In the genomic region with DNA sequence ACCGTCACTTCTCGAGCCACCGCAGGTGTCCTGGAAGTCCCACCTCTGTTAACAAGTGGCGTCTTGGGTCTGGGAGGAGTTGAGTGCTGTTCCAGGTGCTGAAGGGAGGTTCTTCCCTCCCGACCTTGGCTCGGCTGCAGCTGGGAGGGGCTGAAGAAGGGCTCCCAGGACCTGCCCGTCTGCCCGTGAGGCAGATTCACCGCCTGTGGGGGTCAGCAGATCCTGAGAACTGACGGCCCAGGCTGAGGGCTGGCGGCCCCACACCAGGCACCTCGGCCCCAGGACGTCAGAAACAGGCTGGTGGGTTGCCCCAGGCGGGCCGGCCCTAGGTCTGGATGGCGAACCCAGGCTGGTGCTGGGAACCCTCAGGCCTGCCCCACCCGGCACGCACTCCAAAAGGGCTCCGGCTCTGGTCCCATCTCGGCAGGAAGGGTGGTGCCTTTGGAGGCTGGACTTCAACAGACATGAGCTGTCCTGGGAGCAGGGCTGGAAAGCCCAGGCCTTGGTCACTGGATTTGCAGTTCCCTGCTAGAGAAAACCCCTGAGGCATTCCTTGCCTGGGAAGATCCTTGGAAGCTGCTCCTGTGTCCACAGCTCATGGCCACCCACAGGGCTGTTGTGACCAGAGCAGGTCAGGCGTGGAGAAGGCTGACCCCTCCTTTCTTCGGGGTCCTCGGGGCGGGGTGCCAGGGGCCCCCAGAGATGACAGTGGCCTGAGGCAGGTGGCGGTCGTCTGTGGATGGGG, we compare ENCODE assay signal across 24 cellular contexts. TPM values are rescaled to one million over a fixed set of nuclear protein-coding genes. Genes with fewer than 3 reads are reported as not detected.
DNase-seq lines count a peak whose midpoint lies in the region; ATAC-seq and TF ChIP-seq lines count a peak whose summit lies in the region.
"Had no signal": no experiment of that assay in that cellular context is flagged by ENCODE, and none has a peak within 500 bp of the region (broad histone marks: within the 10 kb centered on the region; RNA-seq: fewer than 3 reads in every experiment).

No MANE protein-coding gene starts in this region.

- no peak overlapping the region for H3K4me3 ChIP-seq in neural progenitor cell
- H3K4me3 ChIP-seq: colonic mucosa, pancreas, tibial nerve had no signal

- no peak for TF ChIP-seq CTCF in neural progenitor cell (IDR thresholded peaks at IDR 0.05)

- peaks cover 5% of the 10 kb centered on the region for H3K27me3 ChIP-seq in neural progenitor cell
- H3K27me3 ChIP-seq: colonic mucosa, pancreas had no signal

- H3K4me2 ChIP-seq in neural progenitor cell = no peak overlapping the region

- peak overlapping the region; percentile 62 for H3K4me3 Mint-ChIP-seq in neural progenitor cell
- H3K4me3 Mint-ChIP-seq in activated CD4-positive, alpha-beta T cell treated with anti-CD3 and anti-CD28 coated beads for 36 hours = no peak overlapping the region
- H3K4me3 Mint-ChIP-seq: activated naive CD8-positive, alpha-beta T cell treated with anti-CD3 and anti-CD28 coated beads, Interleukin-2, amount 10 ng/mL, durations not matched to agents 7 days and 5 days; CD4-positive, alpha-beta memory T cell; immature natural killer cell; naive thymus-derived CD4-positive, alpha-beta T cell; stimulated activated naive CD8-positive, alpha-beta T cell treated with anti-CD3 and anti-CD28 coated beads, Interleukin-15, Interleukin-2, amounts not matched to agents 100 ng/mL and 50 ng/mL, for 24 hours had no signal

- peaks cover 4% of the 10 kb centered on the region for H3F3A ChIP-seq in neural progenitor cell (ENCODE audit: low read depth)

- H3K27me3 Mint-ChIP-seq in neural progenitor cell (ENCODE audit: insufficient read depth, low read depth) = peaks cover 11% of the 10 kb centered on the region
- H3K27me3 Mint-ChIP-seq in activated CD4-positive, alpha-beta T cell treated with anti-CD3 and anti-CD28 coated beads for 36 hours = no peaks in the 10 kb centered on the region
- H3K27me3 Mint-ChIP-seq: activated naive CD8-positive, alpha-beta T cell treated with anti-CD3 and anti-CD28 coated beads, Interleukin-2, amount 10 ng/mL, durations not matched to agents 7 days and 5 days; CD4-positive, alpha-beta memory T cell; stimulated activated naive CD8-positive, alpha-beta T cell treated with anti-CD3 and anti-CD28 coated beads, Interleukin-15, Interleukin-2, amounts not matched to agents 100 ng/mL and 50 ng/mL, for 24 hours had no signal

- no peaks in the 10 kb centered on the region for H3K79me2 ChIP-seq in neural progenitor cell (ENCODE audit: low read depth)

- no peak overlapping the region for H3K9ac ChIP-seq in neural progenitor cell

- CTCF ChIA-PET in activated CD4-positive, alpha-beta T cell treated with anti-CD3 and anti-CD28 coated beads for 36 hours (lab: Charles Lee) = no interaction called here

- H3K27ac Mint-ChIP-seq in neural progenitor cell = peak overlapping the region; percentile 60
- no peak overlapping the region for H3K27ac Mint-ChIP-seq in activated CD4-positive, alpha-beta T cell treated with anti-CD3 and anti-CD28 coated beads for 36 hours
- H3K27ac Mint-ChIP-seq: activated naive CD8-positive, alpha-beta T cell treated with anti-CD3 and anti-CD28 coated beads, Interleukin-2, amount 10 ng/mL, durations not matched to agents 7 days and 5 days; CD4-positive, alpha-beta memory T cell; immature natural killer cell; naive thymus-derived CD4-positive, alpha-beta T cell; stimulated activated naive CD8-positive, alpha-beta T cell treated with anti-CD3 and anti-CD28 coated beads, Interleukin-15, Interleukin-2, amounts not matched to agents 100 ng/mL and 50 ng/mL, for 24 hours had no signal

- POLR2A ChIA-PET in activated CD4-positive, alpha-beta T cell treated with anti-CD3 and anti-CD28 coated beads for 36 hours (lab: Charles Lee) = no interaction called here

- peaks cover 22% of the 10 kb centered on the region for H3K4me1 Mint-ChIP-seq in neural progenitor cell
- no peaks in the 10 kb centered on the region for H3K4me1 Mint-ChIP-seq in activated CD4-positive, alpha-beta T cell treated with anti-CD3 and anti-CD28 coated beads for 36 hours
- H3K4me1 Mint-ChIP-seq: activated naive CD8-positive, alpha-beta T cell treated with anti-CD3 and anti-CD28 coated beads, Interleukin-2, amount 10 ng/mL, durations not matched to agents 7 days and 5 days; CD4-positive, alpha-beta memory T cell; immature natural killer cell had no signal

- H3K36me3 ChIP-seq in neural progenitor cell = no peaks in the 10 kb centered on the region
- H3K36me3 ChIP-seq: colonic mucosa, pancreas, tibial nerve had no signal

- peaks cover 5% of the 10 kb centered on the region for H3K4me1 ChIP-seq in neural progenitor cell
- H3K4me1 ChIP-seq: colonic mucosa, pancreas, tibial nerve had no signal

- no peaks in the 10 kb centered on the region for H3K9me3 Mint-ChIP-seq in neural progenitor cell
- no peaks in the 10 kb centered on the region for H3K9me3 Mint-ChIP-seq in activated CD4-positive, alpha-beta T cell treated with anti-CD3 and anti-CD28 coated beads for 36 hours (ENCODE audit: low read depth)
- H3K9me3 Mint-ChIP-seq: activated naive CD8-positive, alpha-beta T cell treated with anti-CD3 and anti-CD28 coated beads, Interleukin-2, amount 10 ng/mL, durations not matched to agents 7 days and 5 days; CD4-positive, alpha-beta memory T cell; immature natural killer cell; naive thymus-derived CD4-positive, alpha-beta T cell; stimulated activated naive CD8-positive, alpha-beta T cell treated with anti-CD3 and anti-CD28 coated beads, Interleukin-15, Interleukin-2, amounts not matched to agents 100 ng/mL and 50 ng/mL, for 24 hours had no signal

- H3K36me3 Mint-ChIP-seq in neural progenitor cell = no peaks in the 10 kb centered on the region
- H3K36me3 Mint-ChIP-seq in activated CD4-positive, alpha-beta T cell treated with anti-CD3 and anti-CD28 coated beads for 36 hours (ENCODE audit: low read depth) = no peaks in the 10 kb centered on the region
- H3K36me3 Mint-ChIP-seq: activated naive CD8-positive, alpha-beta T cell treated with anti-CD3 and anti-CD28 coated beads, Interleukin-2, amount 10 ng/mL, durations not matched to agents 7 days and 5 days; CD4-positive, alpha-beta memory T cell; immature natural killer cell; naive thymus-derived CD4-positive, alpha-beta T cell had no signal

- ATAC-seq in left ventricle myocardium superior (peak; percentile 46), GM21423 (IDR thresholded peaks at IDR 0.05; ENCODE audit: unreplicated experiment) (no peak)
- ATAC-seq in activated CD4-positive, alpha-beta T cell treated with anti-CD3 and anti-CD28 coated beads for 36 hours = no peak
- ATAC-seq: naive thymus-derived CD4-positive, alpha-beta T cell had no signal

- no peaks in the 10 kb centered on the region for H3K9me3 ChIP-seq in neural progenitor cell (ENCODE audit: low read depth)
- H3K9me3 ChIP-seq: colonic mucosa, pancreas, tibial nerve had no signal

- no peak overlapping the region for H3K27ac ChIP-seq in neural progenitor cell
- H3K27ac ChIP-seq: colonic mucosa, pancreas, tibial nerve had no signal

- no peaks in the 10 kb centered on the region for H4K20me1 ChIP-seq in neural progenitor cell (ENCODE audit: low read depth)

- DNase-seq in EL (peak; percentile 9), left ventricle myocardium superior (no peak), neural progenitor cell (ENCODE audit: low spot score) (peak; percentile 55), NAMALWA (ENCODE audit: low spot score) (no peak)
- no peak for DNase-seq in activated CD4-positive, alpha-beta T cell treated with anti-CD3 and anti-CD28 coated beads for 36 hours
- no peak for DNase-seq in central memory CD4-positive, alpha-beta T cell
- DNase-seq: activated CD4-positive, alpha-beta T cell treated with anti-CD3 and anti-CD28 coated beads for 1 hour; activated naive CD8-positive, alpha-beta T cell treated with anti-CD3 and anti-CD28 coated beads, Interleukin-2, amount 10 ng/mL, durations not matched to agents 7 days and 5 days; CD4-positive, alpha-beta memory T cell; colonic mucosa; immature natural killer cell; mesenchymal stem cell; MM.1S; naive thymus-derived CD4-positive, alpha-beta T cell; NCI-H1436 treated with DMSO at 0.1 percent for 48 hours; NCI-H2171; NCI-H526 treated with DMSO at 0.1 percent for 48 hours; SHP77; stimulated activated CD4-positive, alpha-beta T cell treated with anti-CD3 and anti-CD28 coated beads, Interleukin-1b, Interleukin-23, amount 100 ng/mL, for 48 hours had no signal

- H2AFZ ChIP-seq in neural progenitor cell (replicated peaks) = no peak overlapping the region

- no peak for TF ChIP-seq EP300 in Ishikawa (IDR thresholded peaks at IDR 0.05; ENCODE audit: borderline replicate concordance)

- intact Hi-C loops in left ventricle myocardium superior (cut with micrococcal nuclease) = no loop called here
- intact Hi-C loops in activated CD4-positive, alpha-beta T cell treated with anti-CD3 and anti-CD28 coated beads for 36 hours (cut with DNase I, micrococcal nuclease) = no loop called here

- TF ChIP-seq RAD21 in Ishikawa (IDR thresholded peaks at IDR 0.05; ENCODE audit: low read depth) = no peak

TF ChIP-seq in Ishikawa, 13 proteins besides CTCF, POLR2A, EP300 and RAD21 (continues in another document):
- TF ChIP-seq TEAD4 (IDR thresholded peaks at IDR 0.05) (no peak), CREB1 (IDR thresholded peaks at IDR 0.05; ENCODE audit: low read depth) (no peak), NFIC (IDR thresholded peaks at IDR 0.05) (no peak), TCF12 (IDR thresholded peaks at IDR 0.05; ENCODE audit: low read depth) (no peak)

RNA-seq across cellular contexts. Expression of a gene that starts 42.6 kb away (rescaled TPM):
- 1.5 TPM for total RNA-seq in left ventricle myocardium superior
- total RNA-seq in neural progenitor cell (ENCODE audit: low replicate concordance) = 1.6 and 4.6 TPM in 2 replicates
- under 1 TPM; 0.16 to 0.21 TPM for total RNA-seq in activated CD4-positive, alpha-beta T cell treated with anti-CD3 and anti-CD28 coated beads for 36 hours
- total RNA-seq: activated naive CD8-positive, alpha-beta T cell treated with anti-CD3 and anti-CD28 coated beads, Interleukin-2, amount 10 ng/mL, durations not matched to agents 7 days and 5 days; CD4-positive, alpha-beta memory T cell had no signal

Comparison
In these comparisons a context has a peak if more than half of its experiments do, and no peak if none do; other contexts are left out.
1. DNase-seq: peak in EL (single experiment) and neural progenitor cell (single experiment); none in left ventricle myocardium superior (single experiment), NAMALWA (single experiment), activated CD4-positive, alpha-beta T cell treated with anti-CD3 and anti-CD28 coated beads for 36 hours (single experiment) and central memory CD4-positive, alpha-beta T cell (single experiment).